Comparison of ENCODE assay signal across 8 cellular contexts in genomic region chr13:100089633-100090032, GRCh38. TPM values are rescaled to one million over a fixed set of nuclear protein-coding genes. Genes with fewer than 3 reads are reported as not detected.
A peak's percentile ranks its signal among the peaks of the same experiment; 100 is the strongest.
DNase-seq lines count a peak whose midpoint lies in the region; ATAC-seq and TF ChIP-seq lines count a peak whose summit lies in the region.

No MANE protein-coding gene starts in this region.

- DNase-seq in NCI-H1092 treated with DMSO at 0.1 percent for 48 hours (lab: John Stamatoyannopoulos, UW) (peak; percentile 40), NCI-H1092 (lab: John Stamatoyannopoulos, UW) (no peak), SJCRH30 (no peak), ovary (no peak), NCI-H2029 treated with DMSO at 0.1 percent for 48 hours (lab: John Stamatoyannopoulos, UW) (no peak)
- no peak for DNase-seq in stimulated activated CD8-positive, alpha-beta memory T cell treated with anti-CD3 and anti-CD28 coated beads, Interleukin-4, amount 100 ng/mL, for 48 hours

- H3K27me3 ChIP-seq in SJCRH30 (no peaks in the 10 kb centered on the region), ovary (no peaks in the 10 kb centered on the region)

- H3K27ac ChIP-seq in HEK293 (ENCODE audit: extremely low read depth, low read depth, low read length) (no peak overlapping the region), SJCRH30 (peak overlapping the region; percentile 82), ovary (peak overlapping the region in 1 of 2 donors; percentile 74)

- CTCF ChIA-PET in HEK293 (lab: Yijun Ruan, JAX): interaction anchor here (1.3 kb wide), 1 partner anchor 9 kb away, joined by 3 read pairs; no protein-coding TSS in a partner anchor

- TF ChIP-seq CTCF in HEK293 (tag by site-specific recombination; IDR thresholded peaks at IDR 0.05) (no peak), ovary (IDR thresholded peaks at IDR 0.05) (no peak)

- H3K4me1 ChIP-seq in HEK293 (ENCODE audit: control insufficient read depth, insufficient read depth, low read length): no peaks in the 10 kb centered on the region
- H3K4me1 ChIP-seq in SJCRH30: no peaks in the 10 kb centered on the region
- H3K4me1 ChIP-seq in ovary (ENCODE audit: insufficient read depth): peaks cover 5% of the 10 kb centered on the region

- H3K36me3 ChIP-seq in HEK293 (ENCODE audit: control insufficient read depth in 2 of 2, insufficient read depth in 1 of 2, low read length in 2 of 2): peaks cover 0 to 10% of the 10 kb centered on the region in 2 experiments; a peak in 2 of 3 replicates
- H3K36me3 ChIP-seq in SJCRH30: no peaks in the 10 kb centered on the region
- no peaks in the 10 kb centered on the region for H3K36me3 ChIP-seq in ovary

- 2 to 3% (median 2%) methylated on average over 5 of the region's 5 CpGs for WGBS in ovary, 3 donors

- POLR2A ChIA-PET in HEK293 (lab: Yijun Ruan, JAX): interaction anchor here (1.1 to 3.7 kb wide), 4 partner anchors 9 to 108 kb away, joined by 4 to 14 read pairs (median 8); partner anchors contain the start of gene ZIC2

- H3K4me3 ChIP-seq in HEK293 (ENCODE audit: low read depth, low read length) (peak overlapping the region; percentile 93), SJCRH30 (peak overlapping the region; percentile 98), ovary (peak overlapping the region; percentile 75)

- intact Hi-C loops in ovary (cut with DNase I): loop anchor here in 1 of 4 donors (5.0 kb wide), 1 partner anchor 1512 kb away; the partner anchor contains the start of gene STK24

- TF ChIP-seq POLR2A in ovary (IDR thresholded peaks at IDR 0.05): no peak

- H3K9me3 ChIP-seq in HEK293 (ENCODE audit: control insufficient read depth, insufficient read depth, low read depth, low read length) (no peaks in the 10 kb centered on the region), SJCRH30 (replicated peaks) (no peaks in the 10 kb centered on the region), ovary (no peaks in the 10 kb centered on the region)

- ATAC-seq in esophagus mucosa: peak; percentile 78

- no peak for TF ChIP-seq EP300 in ovary (IDR thresholded peaks at IDR 0.05)

TF ChIP-seq in HEK293, 187 proteins besides CTCF, POLR2A, EP300 and RAD21:
- TF ChIP-seq, protein P1, sequence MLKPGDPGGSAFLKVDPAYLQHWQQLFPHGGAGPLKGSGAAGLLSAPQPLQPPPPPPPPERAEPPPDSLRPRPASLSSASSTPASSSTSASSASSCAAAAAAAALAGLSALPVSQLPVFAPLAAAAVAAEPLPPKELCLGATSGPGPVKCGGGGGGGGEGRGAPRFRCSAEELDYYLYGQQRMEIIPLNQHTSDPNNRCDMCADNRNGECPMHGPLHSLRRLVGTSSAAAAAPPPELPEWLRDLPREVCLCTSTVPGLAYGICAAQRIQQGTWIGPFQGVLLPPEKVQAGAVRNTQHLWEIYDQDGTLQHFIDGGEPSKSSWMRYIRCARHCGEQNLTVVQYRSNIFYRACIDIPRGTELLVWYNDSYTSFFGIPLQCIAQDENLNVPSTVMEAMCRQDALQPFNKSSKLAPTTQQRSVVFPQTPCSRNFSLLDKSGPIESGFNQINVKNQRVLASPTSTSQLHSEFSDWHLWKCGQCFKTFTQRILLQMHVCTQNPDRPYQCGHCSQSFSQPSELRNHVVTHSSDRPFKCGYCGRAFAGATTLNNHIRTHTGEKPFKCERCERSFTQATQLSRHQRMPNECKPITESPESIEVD (tag by site-specific recombination; IDR thresholded peaks at IDR 0.05): no peak
- TF ChIP-seq YY1 (tag by site-specific recombination; IDR thresholded peaks at IDR 0.05) (no peak), ZBTB44 (tag by site-specific recombination; IDR thresholded peaks at IDR 0.05) (no peak), ZNF202 (tag by site-specific recombination; IDR thresholded peaks at IDR 0.05; ENCODE audit: borderline replicate concordance) (no peak)

RNA-seq across cellular contexts. Expression of gene PCCA, which starts 0.7 kb away (rescaled TPM):
- 23.4 and 26.8 TPM in 2 replicates for total RNA-seq in SJCRH30 (2014; rRNA removed; shearing (Covaris generic))
- total RNA-seq in esophagus mucosa (23.0 TPM), ovary (10 to 100 TPM; 43.4 to 62.4 (median 46.5) TPM)
- polyA plus RNA-seq in ovary: 10 to 100 TPM; 23.5 to 37.1 TPM
